8 cellular contexts compared by ENCODE assay signal in the genomic region with DNA sequence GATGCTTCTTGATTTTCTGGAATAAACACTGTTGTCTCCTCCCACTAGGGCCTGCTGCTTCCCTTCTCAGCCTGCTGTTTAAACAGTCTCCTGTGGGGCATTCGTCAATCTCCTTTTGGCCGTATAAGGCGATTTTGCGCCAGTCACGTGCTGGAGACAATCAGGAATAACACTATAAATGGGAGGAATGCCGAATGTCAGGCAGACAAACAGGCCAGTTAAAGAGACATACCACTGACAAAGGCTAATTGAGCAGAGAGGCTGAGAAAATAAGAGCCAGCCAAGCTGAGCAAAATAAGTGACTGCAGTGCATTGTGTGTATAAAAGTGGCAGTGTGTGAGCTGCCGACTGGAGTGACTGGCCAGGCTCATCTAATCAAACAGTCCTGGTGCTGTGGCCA. TPM values are rescaled to one million over a fixed set of nuclear protein-coding genes. Genes with fewer than 3 reads are reported as not detected.
DNase-seq lines count a peak whose midpoint lies in the region; TF ChIP-seq lines count a peak whose summit lies in the region.

No MANE protein-coding gene starts in this region.

- no peaks in the 10 kb centered on the region for H3K79me2 ChIP-seq in mesendoderm (ENCODE audit: control insufficient read depth, insufficient read depth, low read length)

- TF ChIP-seq CTCF in type B pancreatic cell (conservative IDR thresholded peaks at IDR 0.05) = peak; percentile 52
- TF ChIP-seq CTCF in GM10266 (IDR thresholded peaks at IDR 0.05; ENCODE audit: control insufficient read depth, insufficient read depth, low read depth, missing control alignments) = no peak

- no peaks in the 10 kb centered on the region for H3K9me3 Mint-ChIP-seq in type B pancreatic cell

- H3K4ac ChIP-seq in mesendoderm (ENCODE audit: low read depth, low read length) = no peak overlapping the region

- WGBS in mesendoderm (ENCODE audit: extremely low coverage, insufficient coverage, low lambda C conversion rate) = no CpG with 5 or more reads among the region's 7 CpGs

- H3K27ac ChIP-seq in mesendoderm (ENCODE audit: low read depth, low read length) = no peak overlapping the region

- H3K23ac ChIP-seq in mesendoderm (ENCODE audit: low read length) = no peak overlapping the region

- H3K56ac ChIP-seq in mesendoderm (ENCODE audit: low read length) = no peak overlapping the region

- peaks cover 21% of the 10 kb centered on the region for H3K4me1 Mint-ChIP-seq in type B pancreatic cell (ENCODE audit: unreplicated experiment)

- H3K4me3 ChIP-seq in endocrine pancreas (ENCODE audit: control insufficient read depth, insufficient read depth, low read length) (peak overlapping the region; percentile 28), mesendoderm (ENCODE audit: low read length) (no peak overlapping the region)

- H3K4me1 ChIP-seq in endocrine pancreas (ENCODE audit: control insufficient read depth, insufficient read depth, low read length) (peaks cover 6% of the 10 kb centered on the region), mesendoderm (ENCODE audit: control insufficient read depth, low read depth, low read length) (no peaks in the 10 kb centered on the region)

- H2BK15ac ChIP-seq in mesendoderm (replicated peaks; ENCODE audit: low read depth) = no peak overlapping the region

- no peak overlapping the region for H4K5ac ChIP-seq in mesendoderm (ENCODE audit: low read length)

- no peak overlapping the region for H2AK5ac ChIP-seq in mesendoderm (ENCODE audit: low read length)

- no peak overlapping the region for H3K4me2 ChIP-seq in mesendoderm (ENCODE audit: low read length)

- H3K9ac ChIP-seq in endocrine pancreas (ENCODE audit: control insufficient read depth, insufficient read depth, low read length) = peak overlapping the region; percentile 3
- no peak overlapping the region for H3K9ac ChIP-seq in mesendoderm (ENCODE audit: low read length)

- H3K27me3 Mint-ChIP-seq in type B pancreatic cell = no peaks in the 10 kb centered on the region

- DNase-seq in ELF-1 (ENCODE audit: low read depth, low spot score) = peak; percentile 86
- DNase-seq in NCI-H446 (lab: John Stamatoyannopoulos, UW) = peak; percentile 81 to 92
- DNase-seq in mesendoderm = peak; percentile 87
- no peak for DNase-seq in type B pancreatic cell (ENCODE audit: extremely low spot score, unreplicated experiment)
- DNase-seq in NCI-H1436 (lab: John Stamatoyannopoulos, UW) = no peak
- no peak for DNase-seq in KG1 (lab: John Stamatoyannopoulos, UW)
- no peak for DNase-seq in GM10266 (ENCODE audit: extremely low spot score)

- H2BK5ac ChIP-seq in mesendoderm (ENCODE audit: low read length) = no peak overlapping the region

- H2BK120ac ChIP-seq in mesendoderm (ENCODE audit: low read depth, low read length) = no peak overlapping the region

- no peak overlapping the region for H4K8ac ChIP-seq in mesendoderm (ENCODE audit: low read depth, low read length)

- H3K27me3 ChIP-seq in endocrine pancreas (ENCODE audit: control insufficient read depth, insufficient read depth, low read length) (no peaks in the 10 kb centered on the region), mesendoderm (ENCODE audit: insufficient read depth, low read length, poor library complexity) (no peaks in the 10 kb centered on the region)

- peak overlapping the region; percentile 69 for H3K4me3 Mint-ChIP-seq in type B pancreatic cell

- no peaks in the 10 kb centered on the region for H3K9me3 ChIP-seq in endocrine pancreas (ENCODE audit: control insufficient read depth, low read length)

- H3K36me3 Mint-ChIP-seq in type B pancreatic cell = peaks cover 3% of the 10 kb centered on the region

- no peaks in the 10 kb centered on the region for H3K79me1 ChIP-seq in mesendoderm (ENCODE audit: low read length)

- H3K18ac ChIP-seq in mesendoderm (ENCODE audit: low read length) = no peak overlapping the region

- H3K36me3 ChIP-seq in endocrine pancreas (ENCODE audit: control insufficient read depth, insufficient read depth, low read length) (no peaks in the 10 kb centered on the region), mesendoderm (ENCODE audit: control insufficient read depth, insufficient read depth, low read length) (no peaks in the 10 kb centered on the region)

- H3K27ac Mint-ChIP-seq in type B pancreatic cell = peak overlapping the region; percentile 72

RNA-seq across cellular contexts. Expression of gene DMAC2L, which starts 23.3 kb away (rescaled TPM):
- 8.8 TPM for polyA plus RNA-seq in mesendoderm (2013, experiment 1 of 2)
- 8.4 TPM for polyA plus RNA-seq in mesendoderm (2013, experiment 2 of 2)
- 13.9 and 15.6 TPM in 2 replicates for total RNA-seq in type B pancreatic cell (ENCODE audit: low replicate concordance)

RNA-seq across cellular contexts. Expression of gene L2HGDH, which starts 23.4 kb away (rescaled TPM):
- 11.2 TPM for polyA plus RNA-seq in mesendoderm (2013, experiment 1 of 2)
- 11.8 TPM for polyA plus RNA-seq in mesendoderm (2013, experiment 2 of 2)
- 10.8 and 13.3 TPM in 2 replicates for total RNA-seq in type B pancreatic cell (ENCODE audit: low replicate concordance)

Comparison
In these comparisons a context has a peak if more than half of its experiments do, and no peak if none do; other contexts are left out.
1. DNase-seq: peak in ELF-1 (single experiment), NCI-H446 (2 of 2) and mesendoderm (single experiment); none in type B pancreatic cell (single experiment), NCI-H1436 (single experiment), KG1 (single experiment) and GM10266 (single experiment).